In genomic region chr19:18450934-18451836, GRCh38 we compare ENCODE assay signal across 8 cellular contexts. TPM values are rescaled to one million over a fixed set of nuclear protein-coding genes. Genes with fewer than 3 reads are reported as not detected.
DNase-seq lines count a peak whose midpoint lies in the region; ATAC-seq and TF ChIP-seq lines count a peak whose summit lies in the region.

No MANE protein-coding gene starts in this region.

- H3K4me3 ChIP-seq in cardiac fibroblast (replicated peaks in 1 of 2; ENCODE audit: low read depth in 2 of 2, low read length in 2 of 2): no peak overlapping the region

- peak; percentile 60 for ATAC-seq in GM21737 (IDR thresholded peaks at IDR 0.05; ENCODE audit: unreplicated experiment)
- peak; percentile 86 for ATAC-seq in activated CD4-positive, CD25-positive, alpha-beta regulatory T cell treated with anti-CD3 and anti-CD28 coated beads, Interleukin-2, amount 50 U/mL, for 24 hours
- ATAC-seq in left lobe of liver: peak; percentile 86

- TF ChIP-seq CTCF in cardiac fibroblast (IDR thresholded peaks at IDR 0.05; ENCODE audit: low read depth, low read length): peak; percentile 99

- DNase-seq in AML-193 (lab: John Stamatoyannopoulos, UW): peak; percentile 38 to 39
- DNase-seq in NCI-H2081 (lab: John Stamatoyannopoulos, UW): peak; percentile 62 to 74
- DNase-seq in cardiac fibroblast (ENCODE audit: low read depth in 2 of 2): peak; percentile 81 to 82
- DNase-seq in left lobe of liver (ENCODE audit: low spot score): peak; percentile 83
- peak; percentile 74 to 86 for DNase-seq in stimulated activated CD4-positive, alpha-beta T cell treated with anti-CD3 and anti-CD28 coated beads, Interleukin-4, amount 100 ng/mL, for 4 hours
- no peak for DNase-seq in GF-D8 (lab: John Stamatoyannopoulos, UW)

RNA-seq across cellular contexts. Expression of gene ISYNA1, which starts 13.3 kb away (rescaled TPM):
- total RNA-seq in left lobe of liver: 10.2 TPM

RNA-seq across cellular contexts. Expression of gene SSBP4, which starts 32.0 kb away (rescaled TPM):
- total RNA-seq in left lobe of liver: 18.4 TPM

RNA-seq across cellular contexts. Expression of gene LRRC25, which starts 53.8 kb away (rescaled TPM):
- total RNA-seq in left lobe of liver: 2.2 TPM
